ENCODE assay signal across 17 cellular contexts in genomic region chr9:123550012-123550411, GRCh38.
DNase-seq lines count a peak whose midpoint lies in the region; ATAC-seq lines count a peak whose summit lies in the region.
"Had no signal": no experiment of that assay in that cellular context is flagged by ENCODE, and none has a peak within 500 bp of the region (broad histone marks: within the 10 kb centered on the region; RNA-seq: fewer than 3 reads in every experiment).

No MANE protein-coding gene starts in this region.

- ATAC-seq in activated naive CD4-positive, alpha-beta T cell treated with anti-CD3 and anti-CD28 coated beads, Interleukin-2, amount 50 U/mL, for 72 hours = no peak
- no peak for ATAC-seq in GM18858 (IDR thresholded peaks at IDR 0.05; ENCODE audit: unreplicated experiment)
- no peak for ATAC-seq in HG02852 (IDR thresholded peaks at IDR 0.05; ENCODE audit: unreplicated experiment)
- no peak for ATAC-seq in GM21526 (IDR thresholded peaks at IDR 0.05; ENCODE audit: low FRiP score, unreplicated experiment)
- ATAC-seq: heart right ventricle had no signal

- no peaks in the 10 kb centered on the region for H3K36me3 ChIP-seq in ectodermal cell (ENCODE audit: control insufficient read depth, insufficient read depth, low read length)
- H3K36me3 ChIP-seq: right atrium auricular region, vagina had no signal

- H3K27me3 Mint-ChIP-seq in immature natural killer cell (ENCODE audit: low read depth in 3 of 3) = peaks cover 0 to 4% (median 0%) of the 10 kb centered on the region in 3 donors
- H3K27me3 Mint-ChIP-seq: central memory CD8-positive, alpha-beta T cell; naive thymus-derived CD4-positive, alpha-beta T cell had no signal

- H3K4me1 Mint-ChIP-seq in immature natural killer cell = peaks cover 11 to 15% of the 10 kb centered on the region in 2 donors

- H3K9me3 Mint-ChIP-seq in activated naive CD4-positive, alpha-beta T cell treated with anti-CD3 and anti-CD28 coated beads, Interleukin-2, amount 50 U/mL, for 72 hours = no peaks in the 10 kb centered on the region
- H3K9me3 Mint-ChIP-seq in immature natural killer cell = no peaks in the 10 kb centered on the region
- H3K9me3 Mint-ChIP-seq: central memory CD8-positive, alpha-beta T cell; naive thymus-derived CD4-positive, alpha-beta T cell had no signal

- peak overlapping the region; percentile 70 for H3K27ac ChIP-seq in ectodermal cell (ENCODE audit: insufficient read depth, low read depth, low read length, poor library complexity, severe bottlenecking)
- H3K27ac ChIP-seq: BLaER1, left lung, right atrium auricular region, vagina had no signal

- H3K4me3 Mint-ChIP-seq in immature natural killer cell = no peak overlapping the region
- H3K4me3 Mint-ChIP-seq: central memory CD8-positive, alpha-beta T cell; naive thymus-derived CD4-positive, alpha-beta T cell had no signal

- no peaks in the 10 kb centered on the region for H3K9me3 ChIP-seq in ectodermal cell (ENCODE audit: control insufficient read depth, low read length)
- H3K9me3 ChIP-seq: BLaER1, heart right ventricle, left lung, right atrium auricular region, vagina had no signal

- H3K36me3 Mint-ChIP-seq in activated naive CD4-positive, alpha-beta T cell treated with anti-CD3 and anti-CD28 coated beads, Interleukin-2, amount 50 U/mL, for 72 hours = peaks cover under 1 to 2% of the 10 kb centered on the region in 2 donors
- H3K36me3 Mint-ChIP-seq in immature natural killer cell = peaks cover 0 to 15% (median 4%) of the 10 kb centered on the region in 3 donors

- H3K4me1 ChIP-seq in ectodermal cell (ENCODE audit: control insufficient read depth, insufficient read depth, low read length) = peaks cover 28% of the 10 kb centered on the region
- H3K4me1 ChIP-seq: right atrium auricular region, vagina had no signal

- H3K4me3 ChIP-seq in ectodermal cell (ENCODE audit: insufficient read depth, low read depth, low read length) = no peak overlapping the region
- H3K4me3 ChIP-seq: BLaER1, heart right ventricle, left lung, right atrium auricular region, vagina had no signal

- no peaks in the 10 kb centered on the region for H3K27me3 ChIP-seq in ectodermal cell (ENCODE audit: control insufficient read depth, insufficient read depth, low read length, poor library complexity, severe bottlenecking)
- H3K27me3 ChIP-seq: BLaER1, heart right ventricle, left lung, right atrium auricular region, vagina had no signal

- peak overlapping the region; percentile 53 to 74 for H3K27ac Mint-ChIP-seq in activated naive CD4-positive, alpha-beta T cell treated with anti-CD3 and anti-CD28 coated beads, Interleukin-2, amount 50 U/mL, for 72 hours
- H3K27ac Mint-ChIP-seq in immature natural killer cell = no peak overlapping the region

- DNase-seq in activated naive CD4-positive, alpha-beta T cell treated with anti-CD3 and anti-CD28 coated beads, Interleukin-2, amount 50 U/mL, for 72 hours (ENCODE audit: low spot score in 2 of 2) = no peak
- DNase-seq in activated naive CD4-positive, alpha-beta T cell treated with anti-CD3 and anti-CD28 coated beads, Interleukin-2, amount 50 U/mL, for 16 hours = no peak
- DNase-seq in NCI-H510A treated with DMSO at 0.1 percent for 48 hours (lab: John Stamatoyannopoulos, UW) (peak; percentile 46), immature natural killer cell (no peak)
- DNase-seq: activated gamma-delta T cell treated with Interleukin-2 at 50 U/mL for 16 hours, heart right ventricle, left lung, Right ventricle myocardium superior had no signal

- 53 to 56% methylated on average over 3 of the region's 3 CpGs for WGBS in ectodermal cell, 2 experiments

Comparison
In these comparisons a context has a peak if more than half of its experiments do, and no peak if none do; other contexts are left out.
1. H3K27ac Mint-ChIP-seq: peak in activated naive CD4-positive, alpha-beta T cell treated with anti-CD3 and anti-CD28 coated beads, Interleukin-2, amount 50 U/mL, for 72 hours (2 of 2); none in immature natural killer cell (0 of 6).